1 cellular context compared by ENCODE assay signal in genomic region chr19:28705008-28705407, GRCh38.
TF ChIP-seq lines count a peak whose summit lies in the region.

No MANE protein-coding gene starts in this region.

TF ChIP-seq in WTC11, 78 proteins besides CTCF, POLR2A, EP300 and RAD21 (continued from another document):
- TF ChIP-seq, protein P1, sequence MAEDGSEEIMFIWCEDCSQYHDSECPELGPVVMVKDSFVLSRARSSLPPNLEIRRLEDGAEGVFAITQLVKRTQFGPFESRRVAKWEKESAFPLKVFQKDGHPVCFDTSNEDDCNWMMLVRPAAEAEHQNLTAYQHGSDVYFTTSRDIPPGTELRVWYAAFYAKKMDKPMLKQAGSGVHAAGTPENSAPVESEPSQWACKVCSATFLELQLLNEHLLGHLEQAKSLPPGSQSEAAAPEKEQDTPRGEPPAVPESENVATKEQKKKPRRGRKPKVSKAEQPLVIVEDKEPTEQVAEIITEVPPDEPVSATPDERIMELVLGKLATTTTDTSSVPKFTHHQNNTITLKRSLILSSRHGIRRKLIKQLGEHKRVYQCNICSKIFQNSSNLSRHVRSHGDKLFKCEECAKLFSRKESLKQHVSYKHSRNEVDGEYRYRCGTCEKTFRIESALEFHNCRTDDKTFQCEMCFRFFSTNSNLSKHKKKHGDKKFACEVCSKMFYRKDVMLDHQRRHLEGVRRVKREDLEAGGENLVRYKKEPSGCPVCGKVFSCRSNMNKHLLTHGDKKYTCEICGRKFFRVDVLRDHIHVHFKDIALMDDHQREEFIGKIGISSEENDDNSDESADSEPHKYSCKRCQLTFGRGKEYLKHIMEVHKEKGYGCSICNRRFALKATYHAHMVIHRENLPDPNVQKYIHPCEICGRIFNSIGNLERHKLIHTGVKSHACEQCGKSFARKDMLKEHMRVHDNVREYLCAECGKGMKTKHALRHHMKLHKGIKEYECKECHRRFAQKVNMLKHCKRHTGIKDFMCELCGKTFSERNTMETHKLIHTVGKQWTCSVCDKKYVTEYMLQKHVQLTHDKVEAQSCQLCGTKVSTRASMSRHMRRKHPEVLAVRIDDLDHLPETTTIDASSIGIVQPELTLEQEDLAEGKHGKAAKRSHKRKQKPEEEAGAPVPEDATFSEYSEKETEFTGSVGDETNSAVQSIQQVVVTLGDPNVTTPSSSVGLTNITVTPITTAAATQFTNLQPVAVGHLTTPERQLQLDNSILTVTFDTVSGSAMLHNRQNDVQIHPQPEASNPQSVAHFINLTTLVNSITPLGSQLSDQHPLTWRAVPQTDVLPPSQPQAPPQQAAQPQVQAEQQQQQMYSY (CRISPR knock-in tag; IDR thresholded peaks at IDR 0.05): no peak
- TF ChIP-seq, protein P2, sequence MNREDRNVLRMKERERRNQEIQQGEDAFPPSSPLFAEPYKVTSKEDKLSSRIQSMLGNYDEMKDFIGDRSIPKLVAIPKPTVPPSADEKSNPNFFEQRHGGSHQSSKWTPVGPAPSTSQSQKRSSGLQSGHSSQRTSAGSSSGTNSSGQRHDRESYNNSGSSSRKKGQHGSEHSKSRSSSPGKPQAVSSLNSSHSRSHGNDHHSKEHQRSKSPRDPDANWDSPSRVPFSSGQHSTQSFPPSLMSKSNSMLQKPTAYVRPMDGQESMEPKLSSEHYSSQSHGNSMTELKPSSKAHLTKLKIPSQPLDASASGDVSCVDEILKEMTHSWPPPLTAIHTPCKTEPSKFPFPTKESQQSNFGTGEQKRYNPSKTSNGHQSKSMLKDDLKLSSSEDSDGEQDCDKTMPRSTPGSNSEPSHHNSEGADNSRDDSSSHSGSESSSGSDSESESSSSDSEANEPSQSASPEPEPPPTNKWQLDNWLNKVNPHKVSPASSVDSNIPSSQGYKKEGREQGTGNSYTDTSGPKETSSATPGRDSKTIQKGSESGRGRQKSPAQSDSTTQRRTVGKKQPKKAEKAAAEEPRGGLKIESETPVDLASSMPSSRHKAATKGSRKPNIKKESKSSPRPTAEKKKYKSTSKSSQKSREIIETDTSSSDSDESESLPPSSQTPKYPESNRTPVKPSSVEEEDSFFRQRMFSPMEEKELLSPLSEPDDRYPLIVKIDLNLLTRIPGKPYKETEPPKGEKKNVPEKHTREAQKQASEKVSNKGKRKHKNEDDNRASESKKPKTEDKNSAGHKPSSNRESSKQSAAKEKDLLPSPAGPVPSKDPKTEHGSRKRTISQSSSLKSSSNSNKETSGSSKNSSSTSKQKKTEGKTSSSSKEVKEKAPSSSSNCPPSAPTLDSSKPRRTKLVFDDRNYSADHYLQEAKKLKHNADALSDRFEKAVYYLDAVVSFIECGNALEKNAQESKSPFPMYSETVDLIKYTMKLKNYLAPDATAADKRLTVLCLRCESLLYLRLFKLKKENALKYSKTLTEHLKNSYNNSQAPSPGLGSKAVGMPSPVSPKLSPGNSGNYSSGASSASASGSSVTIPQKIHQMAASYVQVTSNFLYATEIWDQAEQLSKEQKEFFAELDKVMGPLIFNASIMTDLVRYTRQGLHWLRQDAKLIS (CRISPR knock-in tag; IDR thresholded peaks at IDR 0.05; ENCODE audit: borderline replicate concordance): no peak
